ENCODE assay signal across 25 cellular contexts in the genomic region with DNA sequence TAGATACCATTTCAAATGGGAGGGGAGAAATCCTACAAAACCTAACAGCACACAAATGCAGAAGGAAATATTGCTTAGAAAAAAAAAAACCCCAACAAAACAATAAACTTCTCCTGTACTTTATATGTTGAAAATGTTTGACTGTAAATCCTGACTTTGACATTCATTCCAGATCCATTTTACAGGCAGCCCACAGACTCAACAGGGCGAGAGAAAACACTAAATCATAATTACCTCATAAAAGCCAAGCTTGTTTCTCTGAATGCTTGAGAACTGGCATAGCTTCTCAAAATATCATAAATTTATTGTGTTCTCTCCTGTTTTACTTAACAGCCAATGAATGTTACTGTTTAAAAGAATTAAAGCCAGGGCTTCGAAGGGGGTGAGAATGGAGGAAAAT.
"Had no signal": no experiment of that assay in that cellular context is flagged by ENCODE, and none has a peak within 500 bp of the region (broad histone marks: within the 10 kb centered on the region; RNA-seq: fewer than 3 reads in every experiment).

No MANE protein-coding gene starts in this region.

- H3K27me3 Mint-ChIP-seq: naive B cell; natural killer cell treated with Interleukin-12 subunit alpha and Interleukin-12 subunit beta and Interleukin-15 and Interleukin-18, amount 100 ng/mL, for 72 hours; progenitor cell of endocrine pancreas; stimulated activated naive CD8-positive, alpha-beta T cell treated with anti-CD3 and anti-CD28 coated beads, Interleukin-15, Interleukin-2, amounts not matched to agents 100 ng/mL and 50 ng/mL, for 24 hours had no signal

- H3K36me3 Mint-ChIP-seq: immature natural killer cell; mesothelial cell of epicardium; natural killer cell treated with Interleukin-12 subunit alpha and Interleukin-12 subunit beta and Interleukin-15 and Interleukin-18, amount 100 ng/mL, for 72 hours had no signal

- H3K9me3 ChIP-seq: left ventricle myocardium inferior, ovary, right atrium auricular region, right lobe of liver, suprapubic skin, thoracic aorta, tibial artery, uterus had no signal

- H3K27ac ChIP-seq: left ventricle myocardium inferior, ovary, right atrium auricular region, right lobe of liver, suprapubic skin, thoracic aorta, tibial artery, uterus had no signal

- H3K27ac Mint-ChIP-seq: immature natural killer cell; mesothelial cell of epicardium; natural killer cell treated with Interleukin-12 subunit alpha and Interleukin-12 subunit beta and Interleukin-15 and Interleukin-18, amount 100 ng/mL, for 72 hours; progenitor cell of endocrine pancreas; stimulated activated naive CD8-positive, alpha-beta T cell treated with anti-CD3 and anti-CD28 coated beads, Interleukin-15, Interleukin-2, amounts not matched to agents 100 ng/mL and 50 ng/mL, for 24 hours had no signal

- H3K4me3 ChIP-seq: left ventricle myocardium inferior, lung, ovary, right atrium auricular region, right lobe of liver, smooth muscle cell, suprapubic skin, thoracic aorta, tibial artery, uterus had no signal

- ATAC-seq: natural killer cell treated with Interleukin-12 subunit alpha and Interleukin-12 subunit beta and Interleukin-15 and Interleukin-18, amount 100 ng/mL, for 72 hours; right lobe of liver had no signal

- H3K4me3 Mint-ChIP-seq: immature natural killer cell; mesothelial cell of epicardium; naive B cell; natural killer cell treated with Interleukin-12 subunit alpha and Interleukin-12 subunit beta and Interleukin-15 and Interleukin-18, amount 100 ng/mL, for 72 hours; stimulated activated naive CD8-positive, alpha-beta T cell treated with anti-CD3 and anti-CD28 coated beads, Interleukin-15, Interleukin-2, amounts not matched to agents 100 ng/mL and 50 ng/mL, for 24 hours had no signal

- H3K9me3 Mint-ChIP-seq: immature natural killer cell; mesothelial cell of epicardium; natural killer cell treated with Interleukin-12 subunit alpha and Interleukin-12 subunit beta and Interleukin-15 and Interleukin-18, amount 100 ng/mL, for 72 hours; stimulated activated naive CD8-positive, alpha-beta T cell treated with anti-CD3 and anti-CD28 coated beads, Interleukin-15, Interleukin-2, amounts not matched to agents 100 ng/mL and 50 ng/mL, for 24 hours had no signal

- H3K4me1 ChIP-seq: left ventricle myocardium inferior, right atrium auricular region, right lobe of liver, suprapubic skin, tibial artery, uterus had no signal

- H3K36me3 ChIP-seq: left ventricle myocardium inferior, ovary, right atrium auricular region, right lobe of liver, suprapubic skin, thoracic aorta, tibial artery, uterus had no signal

- DNase-seq: hypothalamus; immature natural killer cell; kidney; left ventricle myocardium inferior; mesendoderm; naive B cell; ovary; right lobe of liver; stimulated activated CD4-positive, alpha-beta T cell treated with anti-CD3 and anti-CD28 coated beads, Interleukin-1b, Interleukin-23, amount 100 ng/mL, for 48 hours; stimulated activated CD4-positive, alpha-beta T cell treated with anti-CD3 and anti-CD28 coated beads, Interleukin-2, amount 100 ng/mL, for 48 hours; stimulated activated CD4-positive, alpha-beta T cell treated with anti-CD3 and anti-CD28 coated beads, Interleukin-4, amount 100 ng/mL, for 4 hours; stimulated activated CD8-positive, alpha-beta memory T cell treated with anti-CD3 and anti-CD28 coated beads, Interleukin-4, amount 100 ng/mL, for 48 hours; stimulated activated naive CD4-positive, alpha-beta T cell; tibial artery; trophoblast cell; uterus had no signal
